In genomic region chr14:104563742-104564615, GRCh38 we compare ENCODE assay signal across 8 cellular contexts. TPM values are rescaled to one million over a fixed set of nuclear protein-coding genes. Genes with fewer than 3 reads are reported as not detected.
DNase-seq lines count a peak whose midpoint lies in the region; TF ChIP-seq lines count a peak whose summit lies in the region.

No MANE protein-coding gene starts in this region.

- DNase-seq in GM13976 (ENCODE audit: low spot score) (peak; percentile 92), NCI-H69 (lab: John Stamatoyannopoulos, UW) (peak; percentile 68), endothelial cell (ENCODE audit: low spot score) (peak; percentile 87), mesothelial cell of epicardium (ENCODE audit: low spot score in 2 of 2, unreplicated experiment in 2 of 2) (peak; percentile 63 to 82), DMS153 treated with DMSO at 0.1 percent for 48 hours (lab: John Stamatoyannopoulos, UW; ENCODE audit: unreplicated experiment) (no peak)
- peak; percentile 14 to 31 (median 30) for DNase-seq in activated CD8-positive, alpha-beta memory T cell treated with anti-CD3 and anti-CD28 coated beads for 48 hours (ENCODE audit: low read depth in 2 of 3, low spot score in 2 of 3)
- peak; percentile 51 for DNase-seq in stimulated activated CD8-positive, alpha-beta memory T cell treated with anti-CD3 and anti-CD28 coated beads, Interleukin-4, amount 100 ng/mL, for 24 hours (ENCODE audit: low read depth)

- peaks cover 7% of the 10 kb centered on the region for H3K27me3 Mint-ChIP-seq in endothelial cell (ENCODE audit: unreplicated experiment)
- peaks cover 37% of the 10 kb centered on the region for H3K27me3 Mint-ChIP-seq in mesothelial cell of epicardium (ENCODE audit: low read depth)

- H3K27ac Mint-ChIP-seq in endothelial cell (ENCODE audit: unreplicated experiment) (no peak overlapping the region), mesothelial cell of epicardium (no peak overlapping the region)

- H3K27ac ChIP-seq in 22Rv1: no peak overlapping the region

- no peak overlapping the region for H3K4me3 Mint-ChIP-seq in endothelial cell (ENCODE audit: unreplicated experiment)
- no peak overlapping the region for H3K4me3 Mint-ChIP-seq in mesothelial cell of epicardium

- TF ChIP-seq CTCF in 22Rv1 (IDR thresholded peaks at IDR 0.05) (peak; percentile 92), GM13976 (IDR thresholded peaks at IDR 0.05; ENCODE audit: borderline replicate concordance, control extremely low read depth, extremely low read depth, insufficient read depth, missing control alignments) (peak; percentile 73), endothelial cell (IDR thresholded peaks at IDR 0.05; ENCODE audit: unreplicated experiment) (peak; percentile 70), mesothelial cell of epicardium (IDR thresholded peaks at IDR 0.05; ENCODE audit: unreplicated experiment) (peak; percentile 82)

- H3K9me3 Mint-ChIP-seq in endothelial cell (ENCODE audit: unreplicated experiment) (no peaks in the 10 kb centered on the region), mesothelial cell of epicardium (no peaks in the 10 kb centered on the region)

- H3K4me1 Mint-ChIP-seq in endothelial cell (ENCODE audit: unreplicated experiment): no peaks in the 10 kb centered on the region
- peaks cover 35% of the 10 kb centered on the region for H3K4me1 Mint-ChIP-seq in mesothelial cell of epicardium

- H3K36me3 Mint-ChIP-seq in endothelial cell (ENCODE audit: low read depth, unreplicated experiment) (no peaks in the 10 kb centered on the region), mesothelial cell of epicardium (no peaks in the 10 kb centered on the region)

- in situ Hi-C loops in GM13976 (cut with MboI; ENCODE audit: low sequenced_read_pairs, unreplicated experiment): no loop called here

RNA-seq across cellular contexts. Expression of gene C14orf180, which starts 15.6 kb away (rescaled TPM):
- total RNA-seq in endothelial cell (ENCODE audit: unreplicated experiment) (not detected), mesothelial cell of epicardium (0.29 to 0.52 TPM (median 0.36 TPM) in 3 replicates)

RNA-seq across cellular contexts. Expression of gene TMEM179, which starts 40.6 kb away (rescaled TPM):
- 0.54 TPM for total RNA-seq in endothelial cell (ENCODE audit: unreplicated experiment)
- 5.9 to 7.3 TPM (median 6.0 TPM) in 3 replicates for total RNA-seq in mesothelial cell of epicardium
